Comparison of ENCODE assay signal across 15 cellular contexts in genomic region chr17:48718781-48719641, GRCh38. TPM values are rescaled to one million over a fixed set of nuclear protein-coding genes. Genes with fewer than 3 reads are reported as not detected.
DNase-seq lines count a peak whose midpoint lies in the region; ATAC-seq and TF ChIP-seq lines count a peak whose summit lies in the region.
"Had no signal": no experiment of that assay in that cellular context is flagged by ENCODE, and none has a peak within 500 bp of the region (broad histone marks: within the 10 kb centered on the region; RNA-seq: fewer than 3 reads in every experiment).

No MANE protein-coding gene starts in this region.

- no peak overlapping the region for H3K4me3 Mint-ChIP-seq in activated CD4-positive, alpha-beta T cell treated with anti-CD3 and anti-CD28 coated beads, Interleukin-2, amount 10 ng/mL, durations not matched to agents 24 days and 14 days

- TF ChIP-seq CTCF in VCaP (conservative IDR thresholded peaks at IDR 0.05) (no peak), hepatocyte (IDR thresholded peaks at IDR 0.05; ENCODE audit: poor library complexity) (no peak)

- no peak for ATAC-seq in HG03280 (IDR thresholded peaks at IDR 0.05; ENCODE audit: unreplicated experiment)
- ATAC-seq in GM18505 (IDR thresholded peaks at IDR 0.05; ENCODE audit: unreplicated experiment): no peak
- ATAC-seq: right lobe of liver had no signal

- no peak overlapping the region for H3K4me3 ChIP-seq in hepatocyte
- H3K4me3 ChIP-seq: right lobe of liver had no signal

- peak overlapping the region; percentile 100 for H3K27ac ChIP-seq in VCaP
- H3K27ac ChIP-seq in hepatocyte: no peak overlapping the region
- H3K27ac ChIP-seq: right lobe of liver had no signal

- no peaks in the 10 kb centered on the region for H3K79me2 ChIP-seq in hepatocyte

- H3K4me1 ChIP-seq in hepatocyte (ENCODE audit: insufficient read depth): peaks cover 11% of the 10 kb centered on the region

- intact Hi-C loops in activated CD4-positive, alpha-beta T cell treated with anti-CD3 and anti-CD28 coated beads, Interleukin-2, amount 10 ng/mL, durations not matched to agents 24 days and 14 days (cut with micrococcal nuclease): loop anchor here (5.0 kb wide), 1 partner anchor 42 kb away; no protein-coding TSS in a partner anchor

- H3K9me2 ChIP-seq in hepatocyte (replicated peaks; ENCODE audit: insufficient read depth): no peaks in the 10 kb centered on the region

- H3K27ac Mint-ChIP-seq in activated CD4-positive, alpha-beta T cell treated with anti-CD3 and anti-CD28 coated beads, Interleukin-2, amount 10 ng/mL, durations not matched to agents 24 days and 14 days: peak overlapping the region; percentile 41

- no peak for TF ChIP-seq POLR2A in GM18505 (IDR thresholded peaks at IDR 0.05; ENCODE audit: borderline replicate concordance, extremely low read depth, insufficient read depth, insufficient read length)

- no peaks in the 10 kb centered on the region for H3K36me3 ChIP-seq in hepatocyte (replicated peaks; ENCODE audit: insufficient read depth, low read depth)
- H3K36me3 ChIP-seq: right lobe of liver had no signal

- WGBS in hepatocyte (ENCODE audit: low lambda C conversion rate, missing lambda C conversion rate): 1% methylated on average over 77 of the region's 79 CpGs

- H3K4me1 Mint-ChIP-seq in activated CD4-positive, alpha-beta T cell treated with anti-CD3 and anti-CD28 coated beads, Interleukin-2, amount 10 ng/mL, durations not matched to agents 24 days and 14 days: peaks cover 14% of the 10 kb centered on the region

- peak overlapping the region; percentile 70 for H3K4me2 ChIP-seq in hepatocyte

- DNase-seq in activated CD4-positive, alpha-beta T cell treated with anti-CD3 and anti-CD28 coated beads, Interleukin-2, amount 10 ng/mL, durations not matched to agents 24 days and 14 days: no peak
- DNase-seq in activated CD4-positive, alpha-beta T cell treated with anti-CD3 and anti-CD28 coated beads, Interleukin-2, amount 50 U/mL, for 1 hour: no peak
- DNase-seq in hepatocyte (ENCODE audit: low spot score) (no peak), retina (peak; percentile 83), NCI-H345 treated with DMSO at 0.1 percent for 48 hours (lab: John Stamatoyannopoulos, UW; ENCODE audit: unreplicated experiment) (no peak)
- DNase-seq: hypothalamus, NCI-H1105 treated with DMSO at 0.1 percent for 48 hours, right lobe of liver, RPMI8226 had no signal

- peak overlapping the region; percentile 28 for H2AFZ ChIP-seq in hepatocyte

- H3K9me3 ChIP-seq in hepatocyte (ENCODE audit: low read depth): no peaks in the 10 kb centered on the region
- H3K9me3 ChIP-seq: right lobe of liver had no signal

- H3K27me3 Mint-ChIP-seq in activated CD4-positive, alpha-beta T cell treated with anti-CD3 and anti-CD28 coated beads, Interleukin-2, amount 10 ng/mL, durations not matched to agents 24 days and 14 days: peaks cover 86% of the 10 kb centered on the region

- peaks cover 98% of the 10 kb centered on the region for H3K27me3 ChIP-seq in hepatocyte

- peaks cover 2% of the 10 kb centered on the region for H3K36me3 Mint-ChIP-seq in activated CD4-positive, alpha-beta T cell treated with anti-CD3 and anti-CD28 coated beads, Interleukin-2, amount 10 ng/mL, durations not matched to agents 24 days and 14 days (ENCODE audit: low read depth)

- H4K20me1 ChIP-seq in hepatocyte (ENCODE audit: insufficient read depth, poor library complexity, severe bottlenecking): no peaks in the 10 kb centered on the region

- H3K9me3 Mint-ChIP-seq in activated CD4-positive, alpha-beta T cell treated with anti-CD3 and anti-CD28 coated beads, Interleukin-2, amount 10 ng/mL, durations not matched to agents 24 days and 14 days: no peaks in the 10 kb centered on the region

RNA-seq across cellular contexts. Expression of gene PRAC1, which starts 3.3 kb away (rescaled TPM):
- total RNA-seq in activated CD4-positive, alpha-beta T cell treated with anti-CD3 and anti-CD28 coated beads, Interleukin-2, amount 10 ng/mL, durations not matched to agents 24 days and 14 days: not detected in 2 replicates
- not detected in 2 replicates for total RNA-seq in hepatocyte
- polyA plus RNA-seq in hepatocyte: not detected in 2 replicates
- total RNA-seq: activated CD8-positive, alpha-beta memory T cell treated with anti-CD3 and anti-CD28 coated beads for 36 hours; chondrocyte; right lobe of liver had no signal
- polyA plus RNA-seq: AG04450 had no signal

RNA-seq across cellular contexts. Expression of gene PRAC2, which starts 4.0 kb away (rescaled TPM):
- not detected in 2 replicates for total RNA-seq in activated CD4-positive, alpha-beta T cell treated with anti-CD3 and anti-CD28 coated beads, Interleukin-2, amount 10 ng/mL, durations not matched to agents 24 days and 14 days
- not detected in 2 replicates for total RNA-seq in hepatocyte
- polyA plus RNA-seq in hepatocyte: 1.5 TPM in 1 of 2 replicates, not detected in the other
- total RNA-seq: activated CD8-positive, alpha-beta memory T cell treated with anti-CD3 and anti-CD28 coated beads for 36 hours; chondrocyte; right lobe of liver had no signal
- polyA plus RNA-seq: AG04450 had no signal

RNA-seq across cellular contexts. Expression of gene HOXB13, which starts 9.5 kb away (rescaled TPM):
- total RNA-seq in activated CD4-positive, alpha-beta T cell treated with anti-CD3 and anti-CD28 coated beads, Interleukin-2, amount 10 ng/mL, durations not matched to agents 24 days and 14 days: not detected in 2 replicates
- 0.13 and 0.20 TPM in 2 replicates for total RNA-seq in hepatocyte
- 0.28 and 0.40 TPM in 2 replicates for polyA plus RNA-seq in hepatocyte
- total RNA-seq: activated CD8-positive, alpha-beta memory T cell treated with anti-CD3 and anti-CD28 coated beads for 36 hours; chondrocyte; right lobe of liver had no signal
- polyA plus RNA-seq: AG04450 had no signal
